ENCODE assay signal across 18 cellular contexts in genomic region chr11:34072831-34073230, GRCh38. TPM values are rescaled to one million over a fixed set of nuclear protein-coding genes. Genes with fewer than 3 reads are reported as not detected.
DNase-seq lines count a peak whose midpoint lies in the region; ATAC-seq and TF ChIP-seq lines count a peak whose summit lies in the region.
"Had no signal": no experiment of that assay in that cellular context is flagged by ENCODE, and none has a peak within 500 bp of the region (broad histone marks: within the 10 kb centered on the region; RNA-seq: fewer than 3 reads in every experiment).

No MANE protein-coding gene starts in this region.

- no peak for DNase-seq in activated naive CD4-positive, alpha-beta T cell treated with anti-CD3 and anti-CD28 coated beads for 36 hours
- DNase-seq in activated naive CD4-positive, alpha-beta T cell treated with Interleukin-2 at 50 U/mL for 16 hours: no peak
- DNase-seq in CD4-positive, alpha-beta memory T cell: no peak
- DNase-seq in mucosa of descending colon (no peak), AG08396 (ENCODE audit: low spot score) (no peak), smooth muscle cell (lab: John Stamatoyannopoulos, UW; ENCODE audit: unreplicated experiment) (no peak), NCI-H2081 (lab: John Stamatoyannopoulos, UW) (no peak)
- DNase-seq: DMS79, H7, NCI-H1436, NCI-H1930, NCI-H345, NCI-H524 treated with DMSO at 0.1 percent for 48 hours, PC-3, SIG-M5 had no signal

- H3K27me3 ChIP-seq in CD4-positive, alpha-beta memory T cell (ENCODE audit: insufficient read depth, low read length): no peaks in the 10 kb centered on the region
- H3K27me3 ChIP-seq in smooth muscle cell (ENCODE audit: low read depth): no peaks in the 10 kb centered on the region
- H3K27me3 ChIP-seq: BLaER1 treated with 17β-estradiol and CSF1 and Interleukin-3, amounts not matched to agents 10 nM and 100 nM had no signal

- ATAC-seq in activated T-helper 17 cell treated with anti-CD3 and anti-CD28 coated beads, Interleukin-2, amount 50 U/mL, for 72 hours (replicated peaks): no peak
- peak; percentile 70 for ATAC-seq in mucosa of descending colon
- ATAC-seq: PC-3 had no signal

- peaks cover 100% of the 10 kb centered on the region for H3K79me2 ChIP-seq in smooth muscle cell (ENCODE audit: low read depth)

- peaks cover 100% of the 10 kb centered on the region for H4K20me1 ChIP-seq in smooth muscle cell (ENCODE audit: low read depth)

- no peak overlapping the region for H3K27ac ChIP-seq in CD4-positive, alpha-beta memory T cell (ENCODE audit: low read depth, low read length)
- H3K27ac ChIP-seq in smooth muscle cell (ENCODE audit: low read depth): no peak overlapping the region
- H3K27ac ChIP-seq: BLaER1 treated with 17β-estradiol and CSF1 and Interleukin-3, amounts not matched to agents 10 nM and 100 nM; RWPE1 had no signal

- H3K9me3 Mint-ChIP-seq in activated naive CD4-positive, alpha-beta T cell treated with anti-CD3 and anti-CD28 coated beads for 36 hours: no peaks in the 10 kb centered on the region
- H3K9me3 Mint-ChIP-seq in CD4-positive, alpha-beta memory T cell: no peaks in the 10 kb centered on the region
- no peaks in the 10 kb centered on the region for H3K9me3 Mint-ChIP-seq in activated T-helper 17 cell treated with anti-CD3 and anti-CD28 coated beads, Interleukin-2, amount 50 U/mL, for 72 hours

- H3K9me3 ChIP-seq in CD4-positive, alpha-beta memory T cell (ENCODE audit: control insufficient read depth in 1 of 2, low read length in 2 of 2): no peaks in the 10 kb centered on the region
- H3K9me3 ChIP-seq in mucosa of descending colon: no peaks in the 10 kb centered on the region
- H3K9me3 ChIP-seq in smooth muscle cell (replicated peaks; ENCODE audit: low read depth): no peaks in the 10 kb centered on the region
- H3K9me3 ChIP-seq: BLaER1 treated with 17β-estradiol and CSF1 and Interleukin-3, amounts not matched to agents 10 nM and 100 nM had no signal

- peaks cover 36% of the 10 kb centered on the region for H3K36me3 Mint-ChIP-seq in activated naive CD4-positive, alpha-beta T cell treated with anti-CD3 and anti-CD28 coated beads for 36 hours (ENCODE audit: low read depth)
- H3K36me3 Mint-ChIP-seq in CD4-positive, alpha-beta memory T cell: peaks cover 38 to 64% of the 10 kb centered on the region in 2 donors
- peaks cover 91% of the 10 kb centered on the region for H3K36me3 Mint-ChIP-seq in activated T-helper 17 cell treated with anti-CD3 and anti-CD28 coated beads, Interleukin-2, amount 50 U/mL, for 72 hours (ENCODE audit: low read depth)

- peaks cover 42% of the 10 kb centered on the region for H3K4me1 ChIP-seq in CD4-positive, alpha-beta memory T cell (ENCODE audit: insufficient read depth, low read length)
- H3K4me1 ChIP-seq in mucosa of descending colon (ENCODE audit: low read depth) (peaks cover 21% of the 10 kb centered on the region), smooth muscle cell (ENCODE audit: low read depth) (peaks cover 10% of the 10 kb centered on the region)

- H3K4me2 ChIP-seq in smooth muscle cell: no peak overlapping the region
- H3K4me2 ChIP-seq: BLaER1 treated with 17β-estradiol and CSF1 and Interleukin-3, amounts not matched to agents 10 nM and 100 nM had no signal

- intact Hi-C loops in activated naive CD4-positive, alpha-beta T cell treated with anti-CD3 and anti-CD28 coated beads for 36 hours (cut with micrococcal nuclease): no loop called here
- intact Hi-C loops in CD4-positive, alpha-beta memory T cell (cut with micrococcal nuclease): no loop called here
- intact Hi-C loops in mucosa of descending colon (cut with DNase I, micrococcal nuclease): no loop called here

- H3K4me3 ChIP-seq in CD4-positive, alpha-beta memory T cell (ENCODE audit: low read length in 2 of 2): no peak overlapping the region
- H3K4me3 ChIP-seq in mucosa of descending colon (no peak overlapping the region), smooth muscle cell (no peak overlapping the region)
- H3K4me3 ChIP-seq: BLaER1 treated with 17β-estradiol and CSF1 and Interleukin-3, amounts not matched to agents 10 nM and 100 nM had no signal

- no peaks in the 10 kb centered on the region for H3K27me3 Mint-ChIP-seq in activated naive CD4-positive, alpha-beta T cell treated with anti-CD3 and anti-CD28 coated beads for 36 hours (ENCODE audit: low read depth)
- H3K27me3 Mint-ChIP-seq in CD4-positive, alpha-beta memory T cell: no peaks in the 10 kb centered on the region
- no peaks in the 10 kb centered on the region for H3K27me3 Mint-ChIP-seq in activated T-helper 17 cell treated with anti-CD3 and anti-CD28 coated beads, Interleukin-2, amount 50 U/mL, for 72 hours

- CTCF ChIA-PET in activated naive CD4-positive, alpha-beta T cell treated with anti-CD3 and anti-CD28 coated beads for 36 hours (lab: Charles Lee): interaction anchor here (0.7 to 1.4 kb wide), 3 partner anchors 15 to 25 kb away, joined by 3 to 4 read pairs (median 4); no protein-coding TSS in a partner anchor
- CTCF ChIA-PET in CD4-positive, alpha-beta memory T cell (lab: Charles Lee; ENCODE audit: partially characterized antibody): interaction anchor here (1.3 kb wide), 1 partner anchor 14 kb away, joined by 3 read pairs; no protein-coding TSS in a partner anchor

- no peak overlapping the region for H3K9ac ChIP-seq in smooth muscle cell (ENCODE audit: low read depth)
- H3K9ac ChIP-seq: BLaER1 treated with 17β-estradiol and CSF1 and Interleukin-3, amounts not matched to agents 10 nM and 100 nM had no signal

- no peak overlapping the region for H2AFZ ChIP-seq in smooth muscle cell (ENCODE audit: low read depth)

- H3K4me1 Mint-ChIP-seq in activated naive CD4-positive, alpha-beta T cell treated with anti-CD3 and anti-CD28 coated beads for 36 hours (ENCODE audit: low read depth): peaks cover 40% of the 10 kb centered on the region
- H3K4me1 Mint-ChIP-seq in CD4-positive, alpha-beta memory T cell: peaks cover 34 to 68% (median 51%) of the 10 kb centered on the region in 4 donors
- peaks cover 19% of the 10 kb centered on the region for H3K4me1 Mint-ChIP-seq in activated T-helper 17 cell treated with anti-CD3 and anti-CD28 coated beads, Interleukin-2, amount 50 U/mL, for 72 hours

- POLR2A ChIA-PET in CD4-positive, alpha-beta memory T cell (lab: Charles Lee; ENCODE audit: partially characterized antibody): interaction anchor here (1.3 kb wide), 1 partner anchor 8 kb away, joined by 3 read pairs; no protein-coding TSS in a partner anchor

- TF ChIP-seq CTCF in mucosa of descending colon (IDR thresholded peaks at IDR 0.05) (no peak), smooth muscle cell (IDR thresholded peaks at IDR 0.05; ENCODE audit: borderline replicate concordance, insufficient read depth, poor library complexity, severe bottlenecking) (no peak)

- no peak overlapping the region for H3K4me3 Mint-ChIP-seq in activated naive CD4-positive, alpha-beta T cell treated with anti-CD3 and anti-CD28 coated beads for 36 hours
- no peak overlapping the region for H3K4me3 Mint-ChIP-seq in CD4-positive, alpha-beta memory T cell
- no peak overlapping the region for H3K4me3 Mint-ChIP-seq in activated T-helper 17 cell treated with anti-CD3 and anti-CD28 coated beads, Interleukin-2, amount 50 U/mL, for 72 hours

- H3K27ac Mint-ChIP-seq in activated naive CD4-positive, alpha-beta T cell treated with anti-CD3 and anti-CD28 coated beads for 36 hours: peak overlapping the region; percentile 15
- peak overlapping the region in 4 of 7 donors; percentile 11 to 77 (median 64) for H3K27ac Mint-ChIP-seq in CD4-positive, alpha-beta memory T cell
- peak overlapping the region; percentile 32 for H3K27ac Mint-ChIP-seq in activated T-helper 17 cell treated with anti-CD3 and anti-CD28 coated beads, Interleukin-2, amount 50 U/mL, for 72 hours

- peaks cover 35% of the 10 kb centered on the region for H3K36me3 ChIP-seq in CD4-positive, alpha-beta memory T cell (ENCODE audit: insufficient read depth, low read length)
- peaks cover 9% of the 10 kb centered on the region for H3K36me3 ChIP-seq in mucosa of descending colon (ENCODE audit: low read depth)
- H3K36me3 ChIP-seq in smooth muscle cell (ENCODE audit: low read depth): peaks cover 33% of the 10 kb centered on the region

- 97% methylated on average over 2 of the region's 2 CpGs for WGBS in smooth muscle cell (ENCODE audit: low lambda C conversion rate)

- H3F3A ChIP-seq in smooth muscle cell (ENCODE audit: low read depth): peaks cover 26% of the 10 kb centered on the region

RNA-seq across cellular contexts. Expression of gene CAPRIN1, which starts 21.3 kb away (rescaled TPM):
- 100 to 1,000 TPM; 274 to 289 TPM for total RNA-seq in activated naive CD4-positive, alpha-beta T cell treated with anti-CD3 and anti-CD28 coated beads for 36 hours
- total RNA-seq in CD4-positive, alpha-beta memory T cell: 100 to 1,000 TPM; 160 to 176 TPM
- polyA plus RNA-seq in CD4-positive, alpha-beta memory T cell: 10 to 100 TPM; 43.3 to 97.1 TPM
- total RNA-seq in activated T-helper 17 cell treated with anti-CD3 and anti-CD28 coated beads, Interleukin-2, amount 50 U/mL, for 72 hours: 100 to 1,000 TPM; 151 to 262 TPM
- total RNA-seq in mucosa of descending colon: 100 to 1,000 TPM; 157 to 175 (median 172) TPM
- 215 and 219 TPM in 2 replicates for total RNA-seq in smooth muscle cell
- 93.9 and 96.7 TPM in 2 replicates for polyA plus RNA-seq in smooth muscle cell

RNA-seq across cellular contexts. Expression of gene NAT10, which starts 32.6 kb away (rescaled TPM):
- 10 to 100 TPM; 91.0 to 93.3 TPM for total RNA-seq in activated naive CD4-positive, alpha-beta T cell treated with anti-CD3 and anti-CD28 coated beads for 36 hours
- 10 to 100 TPM; 73.6 to 81.5 TPM for total RNA-seq in CD4-positive, alpha-beta memory T cell
- polyA plus RNA-seq in CD4-positive, alpha-beta memory T cell: 10 to 100 TPM; 28.0 to 49.3 TPM
- total RNA-seq in activated T-helper 17 cell treated with anti-CD3 and anti-CD28 coated beads, Interleukin-2, amount 50 U/mL, for 72 hours: 100 to 1,000 TPM; 113 to 138 TPM
- 10 to 100 TPM; 29.6 to 34.4 (median 30.7) TPM for total RNA-seq in mucosa of descending colon
- 20.9 and 21.2 TPM in 2 replicates for total RNA-seq in smooth muscle cell
- polyA plus RNA-seq in smooth muscle cell: 13.2 and 16.4 TPM in 2 replicates
